In the genomic region with DNA sequence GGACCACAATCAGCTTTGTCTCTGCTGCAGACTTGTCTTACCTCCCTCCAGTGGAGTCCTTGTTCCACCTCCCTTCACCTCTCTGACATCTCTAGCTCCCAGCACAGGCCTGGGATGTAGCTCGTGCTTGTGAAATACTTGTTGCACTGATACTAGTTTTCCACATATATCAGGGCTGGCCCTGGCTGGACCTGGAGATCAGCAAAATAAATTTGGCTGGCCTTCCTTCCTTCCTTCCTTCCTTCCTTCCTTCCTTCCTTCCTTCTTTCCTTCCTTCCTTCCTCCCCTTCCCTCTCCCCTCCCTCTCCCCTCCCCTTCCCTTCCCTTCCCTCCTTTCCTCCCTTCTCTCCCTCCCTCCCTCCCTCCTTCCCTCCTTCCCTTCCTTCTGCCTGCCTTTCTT, we compare ENCODE assay signal across 27 cellular contexts.
DNase-seq lines count a peak whose midpoint lies in the region; ATAC-seq, FAIRE-seq and TF ChIP-seq lines count a peak whose summit lies in the region.
"Had no signal": no experiment of that assay in that cellular context is flagged by ENCODE, and none has a peak within 500 bp of the region (broad histone marks: within the 10 kb centered on the region; RNA-seq: fewer than 3 reads in every experiment).

No MANE protein-coding gene starts in this region.

- no peak for TF ChIP-seq POLR2A in GM12892 (IDR thresholded peaks at IDR 0.05; ENCODE audit: low read depth, low read length)

- no peaks in the 10 kb centered on the region for H3K36me3 Mint-ChIP-seq in T-helper 2 cell treated with Interferon-gamma antibody and Interleukin-4, amounts not matched to agents 5 μg/mL and 100 μg/mL, for 36 hours (ENCODE audit: low read depth)
- H3K36me3 Mint-ChIP-seq in T-helper 17 cell (ENCODE audit: low read depth): no peaks in the 10 kb centered on the region

- no peaks in the 10 kb centered on the region for H3K9me3 Mint-ChIP-seq in T-helper 2 cell treated with Interferon-gamma antibody and Interleukin-4, amounts not matched to agents 5 μg/mL and 100 μg/mL, for 36 hours
- H3K9me3 Mint-ChIP-seq: GM23338, H9 had no signal

- no peak overlapping the region for H3K27ac ChIP-seq in osteoblast (ENCODE audit: low read depth, low read length)
- no peak overlapping the region for H3K27ac ChIP-seq in dorsolateral prefrontal cortex
- H3K27ac ChIP-seq: 22Rv1, SJSA1 had no signal

- H2AFZ ChIP-seq in osteoblast (ENCODE audit: low read length): no peak overlapping the region
- H2AFZ ChIP-seq: GM23338 had no signal

- H3K9me3 ChIP-seq in T-helper 17 cell (ENCODE audit: control insufficient read depth, low read length, poor library complexity, severe bottlenecking) (no peaks in the 10 kb centered on the region), osteoblast (ENCODE audit: low read depth, low read length) (no peaks in the 10 kb centered on the region)
- H3K9me3 ChIP-seq: MG63, SJSA1 had no signal

- H3K36me3 ChIP-seq in osteoblast (ENCODE audit: insufficient read depth, low read length): no peaks in the 10 kb centered on the region
- H3K36me3 ChIP-seq: MG63, SJSA1 had no signal

- no peak for TF ChIP-seq CTCF in osteoblast (IDR thresholded peaks at IDR 0.05; ENCODE audit: extremely low read depth, low read depth, low read length)
- no peak for TF ChIP-seq CTCF in dorsolateral prefrontal cortex (IDR thresholded peaks at IDR 0.05 in 54 of 56, conservative IDR thresholded peaks at IDR 0.05 in 2 of 56; ENCODE audit: low read depth in 1 of 56, partially characterized antibody in 56 of 56)

- no peaks in the 10 kb centered on the region for H4K20me1 ChIP-seq in osteoblast (ENCODE audit: insufficient read depth, low read length)

- H3K27ac Mint-ChIP-seq in T-helper 2 cell treated with Interferon-gamma antibody and Interleukin-4, amounts not matched to agents 5 μg/mL and 100 μg/mL, for 36 hours: peak overlapping the region; percentile 49
- H3K27ac Mint-ChIP-seq in T-helper 17 cell: peak overlapping the region; percentile 32
- H3K27ac Mint-ChIP-seq: GM23338, H9 had no signal

- no peak overlapping the region for H3K4me3 ChIP-seq in osteoblast (ENCODE audit: insufficient read depth, low read length)
- no peak overlapping the region for H3K4me3 ChIP-seq in dorsolateral prefrontal cortex
- H3K4me3 ChIP-seq: GM23338, MG63, SJSA1 had no signal

- H3K27me3 Mint-ChIP-seq in T-helper 2 cell treated with Interferon-gamma antibody and Interleukin-4, amounts not matched to agents 5 μg/mL and 100 μg/mL, for 36 hours (ENCODE audit: low read depth): no peaks in the 10 kb centered on the region
- H3K27me3 Mint-ChIP-seq in T-helper 17 cell: no peaks in the 10 kb centered on the region

- no peak overlapping the region for H3K4me2 ChIP-seq in osteoblast (ENCODE audit: insufficient read depth, low read length)
- H3K4me2 ChIP-seq: GM23338 had no signal

- H3K4me1 ChIP-seq in osteoblast (ENCODE audit: insufficient read depth, low read length): peaks cover 4% of the 10 kb centered on the region
- H3K4me1 ChIP-seq: SJSA1 had no signal

- no peak overlapping the region for H3K4me3 Mint-ChIP-seq in T-helper 2 cell treated with Interferon-gamma antibody and Interleukin-4, amounts not matched to agents 5 μg/mL and 100 μg/mL, for 36 hours
- peak overlapping the region; percentile 69 for H3K4me3 Mint-ChIP-seq in T-helper 17 cell
- H3K4me3 Mint-ChIP-seq: GM23338, H9 had no signal

- intact Hi-C loops in dorsolateral prefrontal cortex (cut with DNase I): no loop called here
- intact Hi-C loops in left cardiac atrium (cut with DNase I): no loop called here

- DNase-seq in T-helper 2 cell treated with Interferon-gamma antibody and Interleukin-4, amounts not matched to agents 5 μg/mL and 100 μg/mL, for 36 hours (ENCODE audit: low spot score): no peak
- DNase-seq in T-helper 2 cell (no peak), GM12892 (ENCODE audit: insufficient read length) (no peak), T-helper 17 cell (no peak), osteoblast (ENCODE audit: insufficient read length, low spot score, missing footprints) (peak; percentile 27), dorsolateral prefrontal cortex (no peak), UCSD-AML1 (lab: John Stamatoyannopoulos, UW; ENCODE audit: unreplicated experiment) (no peak), left cardiac atrium (no peak)
- DNase-seq: ACHN, Calu3, H9, KBM-7, MG63, NCI-H1105 treated with DMSO at 0.1 percent for 48 hours, NCI-H146, NCI-H1930, NCI-H2107, NCI-H446, NCI-H524 treated with DMSO at 0.1 percent for 48 hours, NCI-H774, PC-3 had no signal

- no peaks in the 10 kb centered on the region for H3K79me2 ChIP-seq in osteoblast (ENCODE audit: insufficient read depth, low read length)

- peak; percentile 27 for FAIRE-seq in GM12892 (lab: Jason Lieb, UNC)
- FAIRE-seq: GM18507, HTR-8/SVneo had no signal

- H3K27me3 ChIP-seq in osteoblast (ENCODE audit: insufficient read depth, low read length): no peaks in the 10 kb centered on the region
- H3K27me3 ChIP-seq in dorsolateral prefrontal cortex: no peaks in the 10 kb centered on the region
- H3K27me3 ChIP-seq: MG63, SJSA1 had no signal

- peaks cover 42% of the 10 kb centered on the region for H3K4me1 Mint-ChIP-seq in T-helper 2 cell treated with Interferon-gamma antibody and Interleukin-4, amounts not matched to agents 5 μg/mL and 100 μg/mL, for 36 hours (ENCODE audit: low read depth)
- peaks cover 40% of the 10 kb centered on the region for H3K4me1 Mint-ChIP-seq in T-helper 17 cell
- H3K4me1 Mint-ChIP-seq: GM23338 had no signal

- ATAC-seq in T-helper 17 cell: no peak
- no peak for ATAC-seq in left cardiac atrium
- ATAC-seq: GM23338, PC-3, Right ventricle myocardium inferior had no signal
